In genomic region chr4:94762326-94762725, GRCh38 we compare ENCODE assay signal across 26 cellular contexts. TPM values are rescaled to one million over a fixed set of nuclear protein-coding genes. Genes with fewer than 3 reads are reported as not detected.
DNase-seq lines count a peak whose midpoint lies in the region; ATAC-seq, FAIRE-seq and TF ChIP-seq lines count a peak whose summit lies in the region.
"Had no signal": no experiment of that assay in that cellular context is flagged by ENCODE, and none has a peak within 500 bp of the region (broad histone marks: within the 10 kb centered on the region; RNA-seq: fewer than 3 reads in every experiment).

No MANE protein-coding gene starts in this region.

- H3K4me3 ChIP-seq in Karpas-422 (ENCODE audit: low read length) (no peak overlapping the region), testis (no peak overlapping the region)
- H3K4me3 ChIP-seq: K562, PC-9, SJSA1 had no signal

- H3K4me1 ChIP-seq in Karpas-422 (ENCODE audit: low read length) (peaks cover 21% of the 10 kb centered on the region), testis (peaks cover 7% of the 10 kb centered on the region)
- H3K4me1 ChIP-seq: Caco-2 had no signal

- no peak for FAIRE-seq in GM12891 (lab: Jason Lieb, UNC)
- FAIRE-seq: A204.1, H1, HTR-8/SVneo, K562 had no signal

- WGBS in testis, 2 donors, result 59 to 74% methylated on average over 4 of the region's 4 CpGs

- H3K4me2 ChIP-seq in Karpas-422 (ENCODE audit: low read depth, low read length, poor library complexity, severe bottlenecking), result no peak overlapping the region
- H3K4me2 ChIP-seq: PC-9 had no signal

- no peak overlapping the region for H3K9ac ChIP-seq in Karpas-422 (ENCODE audit: low read length)

- no peaks in the 10 kb centered on the region for H4K20me1 ChIP-seq in Karpas-422 (ENCODE audit: insufficient read depth, low read depth, low read length)

- H3K79me2 ChIP-seq in Karpas-422 (ENCODE audit: low read length), result no peaks in the 10 kb centered on the region

- no peaks in the 10 kb centered on the region for H3K36me3 ChIP-seq in Karpas-422 (ENCODE audit: insufficient read depth, low read length)
- H3K36me3 ChIP-seq in testis (ENCODE audit: low read depth, missing control alignments), result no peaks in the 10 kb centered on the region
- H3K36me3 ChIP-seq: SJSA1 had no signal

- H3K27ac ChIP-seq in Karpas-422 (ENCODE audit: low read length) (no peak overlapping the region), VCaP (peak overlapping the region; percentile 99), testis (no peak overlapping the region)
- H3K27ac ChIP-seq: PC-9, SJSA1 had no signal

- no peaks in the 10 kb centered on the region for H3K9me2 ChIP-seq in Karpas-422 (replicated peaks; ENCODE audit: insufficient read depth, low read length)

- TF ChIP-seq CTCF in VCaP (conservative IDR thresholded peaks at IDR 0.05) (no peak), testis (IDR thresholded peaks at IDR 0.05) (no peak)

- 0 out of 2 replicates have a peak, but pooled peaks cover 2% of the 10 kb centered on the region for H3K27me3 ChIP-seq in Karpas-422 (ENCODE audit: low read length)
- no peaks in the 10 kb centered on the region for H3K27me3 ChIP-seq in testis

- ATAC-seq in HG03108 (IDR thresholded peaks at IDR 0.05; ENCODE audit: unreplicated experiment) (no peak), GM18907 (IDR thresholded peaks at IDR 0.05; ENCODE audit: unreplicated experiment) (no peak), HG02610 (IDR thresholded peaks at IDR 0.05; ENCODE audit: unreplicated experiment) (no peak)
- ATAC-seq: CD8-positive, alpha-beta T cell; K562 had no signal

- TF ChIP-seq POLR2A in GM12891 (IDR thresholded peaks at IDR 0.05; ENCODE audit: low read depth, low read length) (no peak), testis (IDR thresholded peaks at IDR 0.05) (no peak)

- DNase-seq in GM12891 (ENCODE audit: insufficient read length, low spot score), result no peak
- DNase-seq in Karpas-422, result peak; percentile 70
- DNase-seq in testis, result peak; percentile 38
- DNase-seq: C1 segment of cervical spinal cord; Caco-2; CD8-positive, alpha-beta T cell; DMS79 treated with DMSO at 0.1 percent for 48 hours; GF-D8; HCEC 1CT; NCI-H2029; NCI-H446; NCI-H524 treated with DMSO at 0.1 percent for 48 hours; NCI-H82; NK-92 treated with Interleukin-12 subunit alpha and Interleukin-12 subunit beta, amount 100 ng/mL, for 24 hours; PC-9; Right ventricle myocardium superior; RPMI8226 had no signal

- intact Hi-C loops in testis (cut with DNase I; ENCODE audit: low total_unique reads), result no loop called here

- no peak overlapping the region for H2AFZ ChIP-seq in Karpas-422 (ENCODE audit: low read length)
- H2AFZ ChIP-seq: PC-9 had no signal

- H3K9me3 ChIP-seq in Karpas-422 (ENCODE audit: low read length) (no peaks in the 10 kb centered on the region), testis (no peaks in the 10 kb centered on the region)
- H3K9me3 ChIP-seq: Caco-2, SJSA1 had no signal

TF ChIP-seq in GM12891, 5 proteins besides CTCF, POLR2A, EP300 and RAD21:
- TF ChIP-seq SPI1 (IDR thresholded peaks at IDR 0.05; ENCODE audit: low read depth, low read length), result peak; percentile 41; the same call in 1 of the 2 replicates
- no peak for TF ChIP-seq PAX5 (IDR thresholded peaks at IDR 0.05; ENCODE audit: insufficient read depth, low read length, severe bottlenecking)
- TF ChIP-seq TAF1 (IDR thresholded peaks at IDR 0.05; ENCODE audit: low read depth, low read length), result no peak

RNA-seq across cellular contexts. Expression of gene BMPR1B, which starts 4.6 kb away (rescaled TPM):
- polyA plus RNA-seq in GM12891 (2012; ENCODE audit: low read depth, missing spikeins), result not detected
- total RNA-seq in Karpas-422 (2014; rRNA removed; shearing (Covaris generic); ENCODE audit: low replicate concordance), result not detected in 2 replicates
- 10 to 100 TPM in 1 of 2 donors, 1 to 10 TPM in 1; 9.1 to 13.0 TPM for total RNA-seq in testis
- polyA plus RNA-seq in testis (ENCODE audit: insufficient read depth, low read depth, low replicate concordance), result 7.5 TPM
- total RNA-seq: CD8-positive, alpha-beta T cell; K562 had no signal

Comparison
In these comparisons a context has a peak if more than half of its experiments do, and no peak if none do; other contexts are left out.
1. RNA of gene BMPR1B, which starts 4.6 kb away (total RNA-seq): 9.1 to 13.0 TPM in testis; not detected in Karpas-422; every median in the first group is over 10 times any median in the second.